ENCODE assay signal across 10 cellular contexts in genomic region chr13:90184355-90184754, GRCh38.
"Had no signal": no experiment of that assay in that cellular context is flagged by ENCODE, and none has a peak within 500 bp of the region (broad histone marks: within the 10 kb centered on the region; RNA-seq: fewer than 3 reads in every experiment).

No MANE protein-coding gene starts in this region.

- DNase-seq: GM23248, GOT3, H7, H9, HCEC 1CT, HFFc6 had no signal

- ATAC-seq: GM23338, HCT116 had no signal

- H3K9me3 ChIP-seq: HAP-1 had no signal

- H3K9ac ChIP-seq: GM23248 had no signal

- H3K27ac ChIP-seq: GM23248 had no signal

- H3K4me3 ChIP-seq: GM23248, GM23338, HAP-1 had no signal

- H3K36me3 ChIP-seq: HAP-1 had no signal

- H3K4me1 ChIP-seq: HAP-1 had no signal

- FAIRE-seq: H1 had no signal
